18 cellular contexts compared by ENCODE assay signal in the genomic region with DNA sequence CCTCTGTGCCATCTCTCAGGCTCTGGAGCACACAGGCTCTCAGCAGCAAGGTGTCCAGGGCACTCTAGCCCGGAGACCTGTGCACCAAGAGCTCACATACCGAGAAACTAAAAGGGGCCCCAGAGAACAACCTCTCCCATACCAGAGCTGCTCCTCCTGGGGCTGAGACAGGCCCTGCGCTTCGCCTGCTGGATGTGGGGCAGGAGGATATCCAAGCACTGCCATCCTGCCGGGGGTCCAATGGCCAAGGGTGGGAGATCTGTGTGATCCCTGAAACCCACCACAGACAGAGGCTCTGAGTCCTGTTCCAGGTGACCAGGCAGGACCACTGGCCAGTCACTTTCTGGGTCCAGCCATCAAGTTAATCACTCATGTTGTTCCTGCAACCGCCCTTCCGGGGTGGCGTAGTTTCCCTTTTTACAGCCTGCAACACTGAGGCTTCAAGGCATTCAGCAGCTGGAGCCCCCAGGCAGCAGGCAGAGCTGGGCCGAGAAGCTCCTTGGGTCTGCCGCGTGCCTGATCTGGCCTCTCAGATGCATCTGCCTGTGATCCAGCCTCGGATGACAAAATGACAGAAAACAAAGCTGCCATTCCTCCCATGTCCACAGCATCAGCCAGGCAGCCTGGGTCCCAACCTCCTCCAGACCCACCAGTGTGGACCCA. TPM values are rescaled to one million over a fixed set of nuclear protein-coding genes. Genes with fewer than 3 reads are reported as not detected.
"Had no signal": no experiment of that assay in that cellular context is flagged by ENCODE, and none has a peak within 500 bp of the region (broad histone marks: within the 10 kb centered on the region; RNA-seq: fewer than 3 reads in every experiment).

No MANE protein-coding gene starts in this region.

- H3K4me3 ChIP-seq: colonic mucosa, psoas muscle, right lobe of liver, tibial nerve, vagina had no signal

- DNase-seq: activated CD4-positive, alpha-beta memory T cell treated with anti-CD3 and anti-CD28 coated beads, Interleukin-2, amount 10 ng/mL, durations not matched to agents 7 days and 5 days; activated CD4-positive, alpha-beta T cell treated with anti-CD3 and anti-CD28 coated beads for 36 hours; activated naive CD8-positive, alpha-beta T cell treated with anti-CD3 and anti-CD28 coated beads, Interleukin-2, amount 50 U/mL, for 24 hours; colonic mucosa; stimulated activated CD4-positive, alpha-beta T cell treated with anti-CD3 and anti-CD28 coated beads, Interleukin-1b, Interleukin-23, amount 100 ng/mL, for 48 hours; T-helper 17 cell; WERI-Rb-1 had no signal

- H3K27me3 ChIP-seq: ascending aorta, colonic mucosa, right lobe of liver, tibial nerve, vagina had no signal

- ATAC-seq: activated CD4-positive, alpha-beta T cell treated with anti-CD3 and anti-CD28 coated beads for 36 hours; activated naive CD8-positive, alpha-beta T cell treated with anti-CD3 and anti-CD28 coated beads, Interleukin-2, amount 50 U/mL, for 24 hours; esophagus mucosa; psoas muscle; right lobe of liver; T-helper 17 cell had no signal

- H3K36me3 ChIP-seq: ascending aorta, colonic mucosa, right lobe of liver, tibial nerve, vagina, WERI-Rb-1 had no signal

- H3K27ac ChIP-seq: colonic mucosa, psoas muscle, right lobe of liver, vagina, WERI-Rb-1 had no signal

- H3K9me3 ChIP-seq: ascending aorta, colonic mucosa, psoas muscle, right lobe of liver, tibial nerve, vagina had no signal

- H3K4me1 ChIP-seq: colonic mucosa, psoas muscle, right lobe of liver, vagina had no signal

- FAIRE-seq: bronchial epithelial cell, keratinocyte had no signal

RNA-seq across cellular contexts. Expression of a gene that starts 36.7 kb away (rescaled TPM):
- total RNA-seq: activated CD4-positive, alpha-beta memory T cell treated with anti-CD3 and anti-CD28 coated beads, Interleukin-2, amount 10 ng/mL, durations not matched to agents 7 days and 5 days; activated CD4-positive, alpha-beta T cell treated with anti-CD3 and anti-CD28 coated beads for 36 hours; ascending aorta; bronchial epithelial cell; colonic mucosa; esophagus mucosa; lower leg skin; neural crest cell; osteocyte; psoas muscle; right lobe of liver; T-helper 17 cell; tibial nerve; vagina had no signal
- polyA plus RNA-seq: keratinocyte, psoas muscle had no signal
